1 cellular context compared by ENCODE assay signal in genomic region chr21:45050786-45051489, GRCh38.
TF ChIP-seq lines count a peak whose summit lies in the region.

No MANE protein-coding gene starts in this region.

TF ChIP-seq in K562, 482 proteins besides CTCF, POLR2A, EP300 and RAD21:
- peak; percentile 75 for TF ChIP-seq ATF3 (IDR thresholded peaks at IDR 0.05)
- TF ChIP-seq ATF3 (CRISPR knock-in tag; conservative IDR thresholded peaks at IDR 0.05) = no peak
- TF ChIP-seq JUND (IDR thresholded peaks at IDR 0.05; ENCODE audit: borderline replicate concordance, low read depth, low read length) = 0 out of 2 replicates have a peak, but pooled peaks have one; percentile 41
- TF ChIP-seq JUND (tag; IDR thresholded peaks at IDR 0.05; ENCODE audit: borderline replicate concordance, low read depth, low read length) = no peak
- no peak for TF ChIP-seq ZFP1 (CRISPR knock-in tag; IDR thresholded peaks at IDR 0.05)
- peak; percentile 48 for TF ChIP-seq FOSL1 (tag; conservative IDR thresholded peaks at IDR 0.05)
- no peak for TF ChIP-seq TEAD2 (tag; IDR thresholded peaks at IDR 0.05)
- no peak for TF ChIP-seq YBX1 (IDR thresholded peaks at IDR 0.05)
- no peak for TF ChIP-seq ZNF316 (IDR thresholded peaks at IDR 0.05)
- 0 out of 2 replicates have a peak, but pooled peaks have one; percentile 41 for TF ChIP-seq BHLHE40 (IDR thresholded peaks at IDR 0.05; ENCODE audit: low read length)
